17 cellular contexts compared by ENCODE assay signal in genomic region chr22:44746836-44747519, GRCh38. TPM values are rescaled to one million over a fixed set of nuclear protein-coding genes. Genes with fewer than 3 reads are reported as not detected.
A peak's percentile ranks its signal among the peaks of the same experiment; 100 is the strongest.
DNase-seq lines count a peak whose midpoint lies in the region; ATAC-seq, FAIRE-seq and TF ChIP-seq lines count a peak whose summit lies in the region.
"Had no signal": no experiment of that assay in that cellular context is flagged by ENCODE, and none has a peak within 500 bp of the region (broad histone marks: within the 10 kb centered on the region; RNA-seq: fewer than 3 reads in every experiment).

No MANE protein-coding gene starts in this region.

- H3K27me3 Mint-ChIP-seq in Calu3 (ENCODE audit: unreplicated experiment) = no peaks in the 10 kb centered on the region
- peaks cover 18% of the 10 kb centered on the region for H3K27me3 Mint-ChIP-seq in activated naive CD8-positive, alpha-beta T cell treated with anti-CD3 and anti-CD28 coated beads, Interleukin-2, amount 50 U/mL, for 24 hours

- no peaks in the 10 kb centered on the region for H3K36me3 ChIP-seq in pancreas
- H3K36me3 ChIP-seq: neutrophil had no signal

- H3K9me3 Mint-ChIP-seq in Calu3 (ENCODE audit: low read depth, unreplicated experiment) = no peaks in the 10 kb centered on the region
- no peaks in the 10 kb centered on the region for H3K9me3 Mint-ChIP-seq in activated naive CD8-positive, alpha-beta T cell treated with anti-CD3 and anti-CD28 coated beads, Interleukin-2, amount 50 U/mL, for 24 hours
- H3K9me3 Mint-ChIP-seq: activated naive CD4-positive, alpha-beta T cell treated with anti-CD3 and anti-CD28 coated beads, Interleukin-2, amount 50 U/mL, for 72 hours had no signal

- peak; percentile 48 to 69 (median 59) for ATAC-seq in pancreas
- no peak for ATAC-seq in activated naive CD8-positive, alpha-beta T cell treated with anti-CD3 and anti-CD28 coated beads, Interleukin-2, amount 50 U/mL, for 24 hours
- ATAC-seq: activated naive CD4-positive, alpha-beta T cell treated with anti-CD3 and anti-CD28 coated beads, Interleukin-2, amount 50 U/mL, for 72 hours; left cardiac atrium; stimulated activated naive CD8-positive, alpha-beta T cell treated with anti-CD3 and anti-CD28 coated beads, Interleukin-15, Interleukin-2, amounts not matched to agents 100 U/mL and 50 U/mL, for 24 hours had no signal

- peak overlapping the region; percentile 53 for H3K4me3 Mint-ChIP-seq in Calu3 (ENCODE audit: low read depth, unreplicated experiment)
- H3K4me3 Mint-ChIP-seq in activated naive CD8-positive, alpha-beta T cell treated with anti-CD3 and anti-CD28 coated beads, Interleukin-2, amount 50 U/mL, for 24 hours = no peak overlapping the region

- peaks cover 15 to 20% (median 16%) of the 10 kb centered on the region in 3 donors for H3K4me1 ChIP-seq in pancreas

- intact Hi-C loops in Calu3 (cut with micrococcal nuclease; ENCODE audit: unreplicated experiment) (no loop called here), pancreas (cut with DNase I) (no loop called here), posterior cingulate gyrus (cut with DNase I) (no loop called here)

- TF ChIP-seq CTCF in Calu3 (IDR thresholded peaks at IDR 0.05; ENCODE audit: unreplicated experiment) = no peak
- no peak for TF ChIP-seq CTCF in pancreas (IDR thresholded peaks at IDR 0.05)

- peaks cover 24% of the 10 kb centered on the region for H3K36me3 Mint-ChIP-seq in Calu3 (ENCODE audit: insufficient read depth, unreplicated experiment)
- H3K36me3 Mint-ChIP-seq in activated naive CD8-positive, alpha-beta T cell treated with anti-CD3 and anti-CD28 coated beads, Interleukin-2, amount 50 U/mL, for 24 hours (ENCODE audit: low read depth) = no peaks in the 10 kb centered on the region
- H3K36me3 Mint-ChIP-seq: activated naive CD4-positive, alpha-beta T cell treated with anti-CD3 and anti-CD28 coated beads, Interleukin-2, amount 50 U/mL, for 72 hours had no signal

- DNase-seq in Calu3 (peak; percentile 34), RCC 7860 (ENCODE audit: low spot score) (peak; percentile 67), islet precursor cell (peak; percentile 85), pancreas (peak in 2 of 6 donors; percentile 45 to 51), HuH-7.5 (ENCODE audit: low spot score) (no peak), NOMO-1 treated with dmso at 0.1 percent for 144 hours (lab: John Stamatoyannopoulos, UW; ENCODE audit: unreplicated experiment) (no peak), posterior cingulate gyrus (no peak)
- no peak for DNase-seq in activated naive CD8-positive, alpha-beta T cell treated with anti-CD3 and anti-CD28 coated beads, Interleukin-2, amount 50 U/mL, for 24 hours
- DNase-seq: AML-193; head of caudate nucleus; left cardiac atrium; NCI-H187; NCI-H774; stimulated activated naive CD8-positive, alpha-beta T cell treated with anti-CD3 and anti-CD28 coated beads, Interleukin-15, Interleukin-2, amounts not matched to agents 100 U/mL and 50 U/mL, for 24 hours had no signal

- H3K4me3 ChIP-seq in pancreas = peak overlapping the region in 1 of 4 donors; percentile 17
- H3K4me3 ChIP-seq: skin epidermis had no signal

- peak overlapping the region; percentile 98 for H3K27ac Mint-ChIP-seq in Calu3 (ENCODE audit: unreplicated experiment)
- no peak overlapping the region for H3K27ac Mint-ChIP-seq in activated naive CD8-positive, alpha-beta T cell treated with anti-CD3 and anti-CD28 coated beads, Interleukin-2, amount 50 U/mL, for 24 hours

- peak overlapping the region; percentile 19 to 81 (median 64) for H3K27ac ChIP-seq in pancreas
- H3K27ac ChIP-seq: neutrophil, skin epidermis had no signal

- CTCF ChIA-PET in Calu3 (lab: Charles Lee) = interaction anchor here (0.7 kb wide), 1 partner anchor 100 kb away, joined by 3 read pairs; no protein-coding TSS in a partner anchor

- 16 to 18% methylated on average over 17 of the region's 17 CpGs for WGBS in pancreas, 2 donors

- no peaks in the 10 kb centered on the region for H3K27me3 ChIP-seq in pancreas

- H3K9me3 ChIP-seq in pancreas = no peaks in the 10 kb centered on the region
- H3K9me3 ChIP-seq: neutrophil had no signal

- BruUV-seq in Calu3 (replicated peaks; lab: Mats Ljungman, UMichigan) = no TSS peak

- peaks cover 19% of the 10 kb centered on the region for H3K4me1 Mint-ChIP-seq in Calu3 (ENCODE audit: low read depth, unreplicated experiment)
- no peaks in the 10 kb centered on the region for H3K4me1 Mint-ChIP-seq in activated naive CD8-positive, alpha-beta T cell treated with anti-CD3 and anti-CD28 coated beads, Interleukin-2, amount 50 U/mL, for 24 hours

- FAIRE-seq in RCC 7860 (lab: Jason Lieb, UNC) (no peak), pancreas (lab: Jason Lieb, UNC) (no peak)

RNA-seq across cellular contexts. Expression of gene ARHGAP8, which starts 5.4 kb away (rescaled TPM):
- total RNA-seq in Calu3 (2022) (124 and 127 TPM in 2 replicates), pancreas (10 to 100 TPM in 4 of 6 donors, 1 to 10 TPM in 2; 8.6 to 20.1 (median 11.1) TPM)
- 10 to 100 TPM; 52.2 to 59.2 TPM for polyA plus RNA-seq in pancreas

RNA-seq across cellular contexts. Expression of gene PRR5, which starts 45.0 kb away (rescaled TPM):
- 12.5 and 14.1 TPM in 2 replicates for total RNA-seq in Calu3 (2022)
- total RNA-seq in pancreas = 10 to 100 TPM in 3 of 6 donors, 1 to 10 TPM in 3; 7.0 to 10.7 (median 10.0) TPM
- polyA plus RNA-seq in pancreas = 10 to 100 TPM; 12.7 to 23.0 TPM

Comparison
In these comparisons a context has a peak if more than half of its experiments do, and no peak if none do; other contexts are left out.
1. DNase-seq: peak in Calu3 (single experiment), RCC 7860 (single experiment) and islet precursor cell (single experiment); none in activated naive CD8-positive, alpha-beta T cell treated with anti-CD3 and anti-CD28 coated beads, Interleukin-2, amount 50 U/mL, for 24 hours (single experiment), HuH-7.5 (single experiment), NOMO-1 treated with dmso at 0.1 percent for 144 hours (single experiment) and posterior cingulate gyrus (0 of 10).